ENCODE assay signal across 21 cellular contexts in genomic region chr16:75068075-75068474, GRCh38. TPM values are rescaled to one million over a fixed set of nuclear protein-coding genes. Genes with fewer than 3 reads are reported as not detected.
DNase-seq lines count a peak whose midpoint lies in the region; ATAC-seq and TF ChIP-seq lines count a peak whose summit lies in the region.
"Had no signal": no experiment of that assay in that cellular context is flagged by ENCODE, and none has a peak within 500 bp of the region (broad histone marks: within the 10 kb centered on the region; RNA-seq: fewer than 3 reads in every experiment).

No MANE protein-coding gene starts in this region.

- H3K36me3 Mint-ChIP-seq in GM23338 (ENCODE audit: low read depth) (no peaks in the 10 kb centered on the region), progenitor cell of endocrine pancreas (ENCODE audit: insufficient read depth) (peaks cover 2% of the 10 kb centered on the region)
- no peaks in the 10 kb centered on the region for H3K36me3 Mint-ChIP-seq in activated T-cell treated with anti-CD3 and anti-CD28 coated beads, Interleukin-2, amount 50 U/mL, for 4 hours (ENCODE audit: insufficient read depth)

- H3K4me3 Mint-ChIP-seq in GM23338 (no peak overlapping the region), progenitor cell of endocrine pancreas (ENCODE audit: low read depth) (no peak overlapping the region)
- no peak overlapping the region for H3K4me3 Mint-ChIP-seq in activated T-cell treated with anti-CD3 and anti-CD28 coated beads, Interleukin-2, amount 50 U/mL, for 4 hours

- TF ChIP-seq CTCF in GM23338 (conservative IDR thresholded peaks at IDR 0.05; ENCODE audit: low read depth in 2 of 2) (no peak), OCI-LY7 (conservative IDR thresholded peaks at IDR 0.05; ENCODE audit: low read length) (no peak), progenitor cell of endocrine pancreas (IDR thresholded peaks at IDR 0.05; ENCODE audit: unreplicated experiment) (no peak)

- H3K9me2 ChIP-seq in GM23338 (ENCODE audit: insufficient read depth): no peaks in the 10 kb centered on the region
- no peaks in the 10 kb centered on the region for H3K9me2 ChIP-seq in OCI-LY7 (ENCODE audit: insufficient read depth, low read length)

- no peak for ATAC-seq in GM23338
- no peak for ATAC-seq in activated T-cell treated with anti-CD3 and anti-CD28 coated beads, Interleukin-2, amount 50 U/mL, for 4 hours
- ATAC-seq: GM12878, Right ventricle myocardium inferior had no signal

- POLR2A ChIA-PET in OCI-LY7 (lab: Charles Lee): interaction anchor here (0.6 to 1.5 kb wide), 7 partner anchors 11 to 1732 kb away, joined by 3 to 4 read pairs (median 3); no protein-coding TSS in a partner anchor

- H4K20me1 ChIP-seq in BLaER1: peaks cover 80% of the 10 kb centered on the region
- H4K20me1 ChIP-seq in GM23338 (replicated peaks; ENCODE audit: insufficient read depth): peaks cover 50% of the 10 kb centered on the region
- H4K20me1 ChIP-seq in OCI-LY7 (ENCODE audit: insufficient read depth, low read length): no peaks in the 10 kb centered on the region; the same call in 1 of the 2 replicates

- H3K9me3 ChIP-seq in BLaER1 (no peaks in the 10 kb centered on the region), OCI-LY7 (ENCODE audit: low read length) (no peaks in the 10 kb centered on the region)
- H3K9me3 ChIP-seq: MG63 had no signal

- BruUV-seq in OCI-LY7 (replicated peaks; lab: Mats Ljungman, UMichigan): no TSS peak

- H3K4me1 Mint-ChIP-seq in GM23338 (peaks cover 33% of the 10 kb centered on the region), progenitor cell of endocrine pancreas (ENCODE audit: low read depth) (peaks cover 45% of the 10 kb centered on the region)
- H3K4me1 Mint-ChIP-seq in activated T-cell treated with anti-CD3 and anti-CD28 coated beads, Interleukin-2, amount 50 U/mL, for 4 hours (ENCODE audit: low read depth): peaks cover 29% of the 10 kb centered on the region

- no peak overlapping the region for H3K9ac ChIP-seq in BLaER1
- H3K9ac ChIP-seq: GM23248 had no signal

- intact Hi-C loops in OCI-LY7 (cut with micrococcal nuclease; ENCODE audit: unreplicated experiment): no loop called here

- H3K4me2 ChIP-seq in BLaER1 (peak overlapping the region; percentile 59), GM23338 (no peak overlapping the region), OCI-LY7 (ENCODE audit: low read length) (no peak overlapping the region)

- H3K27ac ChIP-seq in BLaER1: peak overlapping the region; percentile 48; the same call in 1 of the 2 replicates
- no peak overlapping the region for H3K27ac ChIP-seq in GM23338 (ENCODE audit: low read depth)
- no peak overlapping the region for H3K27ac ChIP-seq in OCI-LY7 (ENCODE audit: low read depth, low read length, poor library complexity, severe bottlenecking)
- H3K27ac ChIP-seq: GM23248 had no signal

- H3K27me3 ChIP-seq in BLaER1: no peaks in the 10 kb centered on the region
- no peaks in the 10 kb centered on the region for H3K27me3 ChIP-seq in GM23338 (ENCODE audit: insufficient read depth)
- H3K27me3 ChIP-seq: MG63 had no signal

- H3K27me3 Mint-ChIP-seq in GM23338 (ENCODE audit: insufficient read depth, low read depth, poor library complexity) (no peaks in the 10 kb centered on the region), progenitor cell of endocrine pancreas (no peaks in the 10 kb centered on the region)
- H3K27me3 Mint-ChIP-seq in activated T-cell treated with anti-CD3 and anti-CD28 coated beads, Interleukin-2, amount 50 U/mL, for 4 hours (ENCODE audit: low read depth): no peaks in the 10 kb centered on the region

- CTCF ChIA-PET in OCI-LY7 (lab: Charles Lee; ENCODE audit: unreplicated experiment): no interaction called here

- H3K4me1 ChIP-seq in BLaER1: peaks cover 100% of the 10 kb centered on the region
- H3K4me1 ChIP-seq in GM23338 (ENCODE audit: insufficient read depth): peaks cover 22% of the 10 kb centered on the region
- H3K4me1 ChIP-seq in OCI-LY7 (ENCODE audit: insufficient read depth, low read length, poor library complexity, severe bottlenecking): no peaks in the 10 kb centered on the region

- H2AFZ ChIP-seq in GM23338 (no peak overlapping the region), OCI-LY7 (ENCODE audit: low read length) (no peak overlapping the region)
- H2AFZ ChIP-seq: GM23248 had no signal

- H3K9me3 Mint-ChIP-seq in GM23338 (no peaks in the 10 kb centered on the region), progenitor cell of endocrine pancreas (ENCODE audit: low read depth) (no peaks in the 10 kb centered on the region)
- no peaks in the 10 kb centered on the region for H3K9me3 Mint-ChIP-seq in activated T-cell treated with anti-CD3 and anti-CD28 coated beads, Interleukin-2, amount 50 U/mL, for 4 hours

- H3K4me3 ChIP-seq in BLaER1: no peak overlapping the region
- H3K4me3 ChIP-seq in GM23338: no peak overlapping the region
- no peak overlapping the region for H3K4me3 ChIP-seq in OCI-LY7 (ENCODE audit: low read depth, low read length, poor library complexity, severe bottlenecking)
- H3K4me3 ChIP-seq: GM12878, GM23248, MG63 had no signal

- no peak for DNase-seq in GM23338 (ENCODE audit: low spot score)
- peak; percentile 4 for DNase-seq in OCI-LY7 (ENCODE audit: low spot score)
- DNase-seq in progenitor cell of endocrine pancreas (ENCODE audit: low spot score, unreplicated experiment): no peak
- no peak for DNase-seq in activated T-cell treated with anti-CD3 and anti-CD28 coated beads, Interleukin-2, amount 50 U/mL, for 4 hours
- no peak for DNase-seq in DMS53 (lab: John Stamatoyannopoulos, UW)
- DNase-seq in activated CD4-positive, alpha-beta T cell treated with anti-CD3 and anti-CD28 coated beads, Interleukin-2, amount 50 U/mL, for 1 hour: no peak
- DNase-seq: DMS79 treated with DMSO at 0.1 percent for 48 hours, GM23248, HCEC 1CT, IMR-90, Kasumi-1, MG63, NCI-H1417, NCI-H1694 treated with DMSO at 0.1 percent for 48 hours, NCI-H2081 treated with DMSO at 0.1 percent for 48 hours, NCI-H2171 treated with DMSO at 0.1 percent for 48 hours, NCI-H524 treated with DMSO at 0.1 percent for 48 hours, NCI-H82 had no signal

- peaks cover 92% of the 10 kb centered on the region for H3K79me2 ChIP-seq in GM23338 (replicated peaks; ENCODE audit: insufficient read depth)
- H3K79me2 ChIP-seq in OCI-LY7 (ENCODE audit: insufficient read depth, low read depth, low read length): no peaks in the 10 kb centered on the region

- H3K36me3 ChIP-seq in BLaER1 (peaks cover 33% of the 10 kb centered on the region), GM23338 (ENCODE audit: insufficient read depth) (no peaks in the 10 kb centered on the region), OCI-LY7 (ENCODE audit: insufficient read depth, low read length) (no peaks in the 10 kb centered on the region)
- H3K36me3 ChIP-seq: MG63 had no signal

- H3K27ac Mint-ChIP-seq in GM23338 (peak overlapping the region; percentile 4; the same call in 1 of the 2 replicates), progenitor cell of endocrine pancreas (peak overlapping the region; percentile 76)

- H3F3A ChIP-seq in GM23338 (replicated peaks; ENCODE audit: low read depth): no peaks in the 10 kb centered on the region

TF ChIP-seq in GM23338, 12 proteins besides CTCF, POLR2A, EP300 and RAD21:
- no peak for TF ChIP-seq ETS1 (IDR thresholded peaks at IDR 0.05)
- no peak for TF ChIP-seq ZNF331 (CRISPR knock-in tag; IDR thresholded peaks at IDR 0.05; ENCODE audit: low read depth)
- TF ChIP-seq JUNB (IDR thresholded peaks at IDR 0.05; ENCODE audit: unreplicated experiment): no peak
- no peak for TF ChIP-seq NANOG (IDR thresholded peaks at IDR 0.05; ENCODE audit: borderline replicate concordance)
- TF ChIP-seq STAT1 (IDR thresholded peaks at IDR 0.05; ENCODE audit: unreplicated experiment): no peak
- TF ChIP-seq REST (IDR thresholded peaks at IDR 0.05; ENCODE audit: unreplicated experiment): no peak

RNA-seq across cellular contexts. Expression of gene LDHD, which starts 48.5 kb away (rescaled TPM):
- 7.7 and 10.6 TPM in 2 replicates for total RNA-seq in GM23338 (2014; rRNA removed; shearing (Covaris generic))
- polyA plus RNA-seq in GM23338 (2016; fragmentation: Nextera tagmentation; extraction: Ambion mirVana): 3.9 and 5.0 TPM in 2 replicates
- total RNA-seq in OCI-LY7 (2014; rRNA removed; shearing (Covaris generic)): 0.09 and 0.67 TPM in 2 replicates
- total RNA-seq in OCI-LY7 (2022): 0.48 and 0.83 TPM in 2 replicates
- total RNA-seq in progenitor cell of endocrine pancreas: 0.64 and 0.89 TPM in 2 replicates
- total RNA-seq in activated T-cell treated with anti-CD3 and anti-CD28 coated beads, Interleukin-2, amount 50 U/mL, for 4 hours: under 1 TPM in 1 of 3 donors, not detected in 2; 0.11 TPM
